1 cellular context compared by ENCODE assay signal in the genomic region with DNA sequence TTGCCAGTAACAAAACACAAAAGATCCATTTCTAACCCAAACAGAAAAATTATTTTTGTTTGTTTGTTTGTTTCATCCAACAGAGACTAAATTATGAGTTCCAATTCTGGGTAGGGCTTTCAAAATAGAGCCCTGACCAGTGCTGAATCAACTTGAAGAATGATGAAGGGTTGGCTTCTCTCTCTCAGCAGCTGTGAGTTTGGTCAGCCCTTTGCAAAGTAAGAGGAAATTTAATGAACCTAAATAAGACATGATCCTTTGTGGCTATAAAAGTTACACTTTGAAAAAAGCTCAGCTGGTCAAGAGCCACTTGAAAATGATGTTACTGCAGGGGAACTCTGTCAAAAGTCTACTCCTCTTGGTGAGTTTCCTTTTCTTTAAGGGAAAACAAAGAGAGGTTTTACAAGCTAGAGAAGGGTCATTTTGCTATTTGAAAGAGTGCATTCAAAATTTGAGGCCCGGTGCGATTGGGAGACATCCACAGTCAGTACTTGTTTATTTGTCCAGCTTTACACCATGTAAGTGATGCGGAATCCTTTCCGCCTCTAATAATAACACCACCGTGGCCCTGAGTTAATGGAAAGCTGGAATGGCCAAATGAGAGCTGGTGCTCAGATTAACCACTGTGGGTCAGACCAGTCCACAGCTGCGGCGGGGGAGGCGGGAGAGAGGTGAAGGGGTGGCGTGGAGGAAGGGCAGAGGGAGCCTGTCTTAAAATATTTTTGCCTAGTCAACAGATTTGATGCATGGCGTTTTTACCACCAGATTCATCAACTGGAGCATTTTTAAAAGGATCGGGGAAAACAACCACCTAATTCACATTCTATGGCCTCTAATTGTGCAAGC.
TF ChIP-seq lines count a peak whose summit lies in the region.

No MANE protein-coding gene starts in this region.

TF ChIP-seq in HepG2, 621 proteins besides CTCF, POLR2A, EP300 and RAD21:
- TF ChIP-seq, protein P1, sequence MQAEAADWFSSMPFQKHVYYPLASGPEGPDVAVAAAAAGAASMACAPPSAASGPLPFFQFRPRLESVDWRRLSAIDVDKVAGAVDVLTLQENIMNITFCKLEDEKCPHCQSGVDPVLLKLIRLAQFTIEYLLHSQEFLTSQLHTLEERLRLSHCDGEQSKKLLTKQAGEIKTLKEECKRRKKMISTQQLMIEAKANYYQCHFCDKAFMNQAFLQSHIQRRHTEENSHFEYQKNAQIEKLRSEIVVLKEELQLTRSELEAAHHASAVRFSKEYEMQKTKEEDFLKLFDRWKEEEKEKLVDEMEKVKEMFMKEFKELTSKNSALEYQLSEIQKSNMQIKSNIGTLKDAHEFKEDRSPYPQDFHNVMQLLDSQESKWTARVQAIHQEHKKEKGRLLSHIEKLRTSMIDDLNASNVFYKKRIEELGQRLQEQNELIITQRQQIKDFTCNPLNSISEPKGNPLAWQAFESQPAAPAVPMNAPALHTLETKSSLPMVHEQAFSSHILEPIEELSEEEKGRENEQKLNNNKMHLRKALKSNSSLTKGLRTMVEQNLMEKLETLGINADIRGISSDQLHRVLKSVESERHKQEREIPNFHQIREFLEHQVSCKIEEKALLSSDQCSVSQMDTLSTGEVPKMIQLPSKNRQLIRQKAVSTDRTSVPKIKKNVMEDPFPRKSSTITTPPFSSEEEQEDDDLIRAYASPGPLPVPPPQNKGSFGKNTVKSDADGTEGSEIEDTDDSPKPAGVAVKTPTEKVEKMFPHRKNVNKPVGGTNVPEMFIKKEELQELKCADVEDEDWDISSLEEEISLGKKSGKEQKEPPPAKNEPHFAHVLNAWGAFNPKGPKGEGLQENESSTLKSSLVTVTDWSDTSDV (CRISPR knock-in tag; IDR thresholded peaks at IDR 0.05) = no peak
- TF ChIP-seq HNRNPH1 (optimal IDR thresholded peaks at IDR 0.05; ENCODE audit: low read depth, low read length) (no peak), MAFF (IDR thresholded peaks at IDR 0.05; ENCODE audit: low read depth, low read length) (peak; percentile 40), ZFP82 (CRISPR knock-in tag; IDR thresholded peaks at IDR 0.05; ENCODE audit: borderline replicate concordance) (no peak), ZNF747 (CRISPR knock-in tag; IDR thresholded peaks at IDR 0.05; ENCODE audit: borderline replicate concordance) (no peak), MAFK (conservative IDR thresholded peaks at IDR 0.05 in 1 of 2, IDR thresholded peaks at IDR 0.05 in 1 of 2; ENCODE audit: low read length in 2 of 2) (peak; percentile 39 to 76; a peak in 3 of 4 replicates)
